20 cellular contexts compared by ENCODE assay signal in genomic region chr4:70402762-70403161, GRCh38. TPM values are rescaled to one million over a fixed set of nuclear protein-coding genes. Genes with fewer than 3 reads are reported as not detected.
DNase-seq lines count a peak whose midpoint lies in the region; ATAC-seq and TF ChIP-seq lines count a peak whose summit lies in the region.
"Had no signal": no experiment of that assay in that cellular context is flagged by ENCODE, and none has a peak within 500 bp of the region (broad histone marks: within the 10 kb centered on the region; RNA-seq: fewer than 3 reads in every experiment).

No MANE protein-coding gene starts in this region.

- no peak overlapping the region for H3K4me3 ChIP-seq in Caco-2 (ENCODE audit: low read depth, low read length)
- H3K4me3 ChIP-seq: BLaER1, SJSA1 had no signal

- H3K9me3 Mint-ChIP-seq in Caco-2 (ENCODE audit: unreplicated experiment): no peaks in the 10 kb centered on the region

- H3K27me3 Mint-ChIP-seq in Caco-2 (ENCODE audit: insufficient read depth, unreplicated experiment): peaks cover 4% of the 10 kb centered on the region

- intact Hi-C loops in Caco-2 (cut with micrococcal nuclease; ENCODE audit: unreplicated experiment): no loop called here

- no peaks in the 10 kb centered on the region for H3K4me1 ChIP-seq in Caco-2
- H3K4me1 ChIP-seq: SJSA1 had no signal

- CTCF ChIA-PET in Caco-2 (lab: Charles Lee): no interaction called here

- ATAC-seq in GM18498 (IDR thresholded peaks at IDR 0.05; ENCODE audit: unreplicated experiment): peak; percentile 44
- peak; percentile 56 for ATAC-seq in GM21367 (IDR thresholded peaks at IDR 0.05; ENCODE audit: unreplicated experiment)
- ATAC-seq in HG02759 (IDR thresholded peaks at IDR 0.05; ENCODE audit: unreplicated experiment): peak; percentile 61
- peak; percentile 44 for ATAC-seq in HG03280 (IDR thresholded peaks at IDR 0.05; ENCODE audit: unreplicated experiment)
- ATAC-seq in HG03342 (IDR thresholded peaks at IDR 0.05; ENCODE audit: unreplicated experiment): no peak
- ATAC-seq: HCT116, PC-3 had no signal

- H3K36me3 ChIP-seq in Caco-2 (ENCODE audit: control insufficient read depth, insufficient read depth, low read length): no peaks in the 10 kb centered on the region
- H3K36me3 ChIP-seq: BLaER1, SJSA1 had no signal

- H3K9me3 ChIP-seq in Caco-2: no peaks in the 10 kb centered on the region
- H3K9me3 ChIP-seq: BLaER1, SJSA1 had no signal

- no peaks in the 10 kb centered on the region for H3K27me3 ChIP-seq in Caco-2 (replicated peaks; ENCODE audit: control insufficient read depth, insufficient read depth, low read length)
- H3K27me3 ChIP-seq: BLaER1 had no signal

- POLR2A ChIA-PET in Caco-2 (lab: Charles Lee): no interaction called here

- no peaks in the 10 kb centered on the region for H3K4me1 Mint-ChIP-seq in Caco-2 (ENCODE audit: low read depth, unreplicated experiment)

- no peak overlapping the region for H3K27ac Mint-ChIP-seq in Caco-2 (ENCODE audit: unreplicated experiment)

- TF ChIP-seq CTCF in Caco-2 (IDR thresholded peaks at IDR 0.05; ENCODE audit: insufficient read depth in 1 of 2, low read depth in 1 of 2, low read length in 1 of 2, severe bottlenecking in 1 of 2, unreplicated experiment in 1 of 2): no peak

- H3K4me3 Mint-ChIP-seq in Caco-2 (ENCODE audit: unreplicated experiment): no peak overlapping the region

- no TSS peak for BruUV-seq in Caco-2 (replicated peaks; lab: Mats Ljungman, UMichigan)

- no peaks in the 10 kb centered on the region for H3K36me3 Mint-ChIP-seq in Caco-2 (ENCODE audit: insufficient read depth, unreplicated experiment)

- DNase-seq in AML-193 (lab: John Stamatoyannopoulos, UW): no peak
- DNase-seq in activated effector memory CD4-positive, alpha-beta T cell treated with anti-CD3 and anti-CD28 coated beads, Interleukin-2, amount 50 U/mL, for 16 hours: no peak
- DNase-seq in Caco-2: no peak
- DNase-seq: DMS 273 treated with DMSO at 0.1 percent for 48 hours, MV-4-11, NCI-H1436 treated with DMSO at 0.1 percent for 48 hours, NCI-H2081 treated with DMSO at 0.1 percent for 48 hours, NCI-H226, NCI-H526 treated with DMSO at 0.1 percent for 48 hours, PC-3, SW 1271 had no signal

RNA-seq across cellular contexts. Expression of gene OPRPN, which starts 5.0 kb away (rescaled TPM):
- not detected in 2 replicates for total RNA-seq in Caco-2 (2022)
- total RNA-seq: Daoy, PC-3, SJSA1 had no signal

RNA-seq across cellular contexts. Expression of gene SMR3B, which starts 19.8 kb away (rescaled TPM):
- not detected in 2 replicates for total RNA-seq in Caco-2 (2022)
- total RNA-seq: Daoy, PC-3, SJSA1 had no signal

RNA-seq across cellular contexts. Expression of gene SMR3A, which starts 42.2 kb away (rescaled TPM):
- total RNA-seq in Caco-2 (2022): not detected in 2 replicates
- total RNA-seq: Daoy, PC-3, SJSA1 had no signal
